1 cellular context compared by ENCODE assay signal in genomic region chr5:79237735-79238560, GRCh38.
TF ChIP-seq lines count a peak whose summit lies in the region.

No MANE protein-coding gene starts in this region.

TF ChIP-seq in HepG2, 621 proteins besides CTCF, POLR2A, EP300 and RAD21 (continued from another document):
- TF ChIP-seq AHDC1 (CRISPR knock-in tag; IDR thresholded peaks at IDR 0.05; ENCODE audit: borderline replicate concordance) (no peak), ZNF709 (CRISPR knock-in tag; IDR thresholded peaks at IDR 0.05) (peak; percentile 1; the same call in 1 of the 2 replicates), ZKSCAN1 (IDR thresholded peaks at IDR 0.05; ENCODE audit: low read length) (peak; percentile 68; the same call in 1 of the 2 replicates)
